In the genomic region with DNA sequence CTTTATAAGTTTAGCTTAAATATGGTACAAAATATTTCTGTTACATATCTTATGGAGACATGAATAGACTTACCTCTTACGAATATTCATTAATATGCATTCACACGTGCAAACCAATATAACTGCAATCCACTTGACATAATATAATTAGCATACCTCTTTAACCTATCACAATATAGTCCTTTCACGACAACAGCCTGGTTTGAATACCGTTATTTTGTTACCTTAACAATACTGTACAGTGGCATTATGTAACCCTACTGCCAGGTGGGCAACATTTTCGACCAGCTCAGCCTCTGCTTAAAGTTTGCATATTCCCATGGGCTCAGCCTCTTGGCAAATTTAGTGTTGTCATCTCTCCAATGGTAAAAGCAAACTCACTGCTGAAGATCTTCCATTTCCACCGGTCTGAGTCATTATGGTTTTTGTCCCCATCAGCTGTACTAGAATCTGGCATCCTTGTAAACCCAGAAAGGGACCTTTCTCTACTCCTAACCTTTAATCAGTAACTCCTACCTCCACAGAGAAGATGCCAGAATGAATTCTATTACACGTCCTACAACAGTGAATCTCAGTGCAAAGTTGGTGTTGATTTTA, we compare ENCODE assay signal across 8 cellular contexts. TPM values are rescaled to one million over a fixed set of nuclear protein-coding genes. Genes with fewer than 3 reads are reported as not detected.
DNase-seq lines count a peak whose midpoint lies in the region; ATAC-seq lines count a peak whose summit lies in the region.

No MANE protein-coding gene starts in this region.

- CTCF ChIA-PET in activated CD4-positive, alpha-beta memory T cell treated with anti-CD3 and anti-CD28 coated beads for 36 hours (lab: Charles Lee), result interaction anchor here (0.6 to 6.2 kb wide), 19 partner anchors 19 to 242 kb away, joined by 3 to 106 read pairs (median 6); no protein-coding TSS in a partner anchor

- peaks cover 4% of the 10 kb centered on the region; the same call in 1 of the 2 replicates for H3K36me3 ChIP-seq in ACC112 (ENCODE audit: insufficient read depth, low read length)
- H3K36me3 ChIP-seq in GM23248 (ENCODE audit: low read depth), result no peaks in the 10 kb centered on the region

- no peaks in the 10 kb centered on the region for H3K9me3 Mint-ChIP-seq in activated CD4-positive, alpha-beta memory T cell treated with anti-CD3 and anti-CD28 coated beads for 36 hours
- H3K9me3 Mint-ChIP-seq in immature natural killer cell, result no peaks in the 10 kb centered on the region

- peaks cover 2% of the 10 kb centered on the region for H3K36me3 Mint-ChIP-seq in activated CD4-positive, alpha-beta memory T cell treated with anti-CD3 and anti-CD28 coated beads for 36 hours
- H3K36me3 Mint-ChIP-seq in immature natural killer cell, result peaks cover 0 to 4% (median 3%) of the 10 kb centered on the region in 3 donors

- peak overlapping the region; percentile 41 for H3K4me2 ChIP-seq in GM23248 (ENCODE audit: unreplicated experiment)

- H3K4me3 Mint-ChIP-seq in activated CD4-positive, alpha-beta memory T cell treated with anti-CD3 and anti-CD28 coated beads for 36 hours, result peak overlapping the region; percentile 51
- H3K4me3 Mint-ChIP-seq in immature natural killer cell, result peak overlapping the region; percentile 75 to 96 (median 88)

- DNase-seq in GM23248, result peak; percentile 55
- DNase-seq in activated CD4-positive, alpha-beta memory T cell treated with anti-CD3 and anti-CD28 coated beads for 36 hours, result no peak
- no peak for DNase-seq in immature natural killer cell
- DNase-seq in NCI-H2196 (lab: John Stamatoyannopoulos, UW; ENCODE audit: unreplicated experiment), result no peak
- no peak for DNase-seq in putamen (ENCODE audit: low spot score)

- intact Hi-C loops in activated CD4-positive, alpha-beta memory T cell treated with anti-CD3 and anti-CD28 coated beads for 36 hours (cut with micrococcal nuclease), result loop anchor here (1.0 kb wide), 4 partner anchors 26 to 79 kb away; no protein-coding TSS in a partner anchor

- H3F3A ChIP-seq in GM23248 (ENCODE audit: insufficient read depth), result peaks cover 16% of the 10 kb centered on the region

- peaks cover 11% of the 10 kb centered on the region for H3K4me1 ChIP-seq in ACC112 (ENCODE audit: control insufficient read depth, insufficient read depth, low read length, unreplicated experiment)
- H3K4me1 ChIP-seq in GM23248 (ENCODE audit: insufficient read depth), result peaks cover 10% of the 10 kb centered on the region

- peak overlapping the region; percentile 2; the same call in 1 of the 2 replicates for H3K9ac ChIP-seq in GM23248

- in situ Hi-C loops in GM23248 (cut with MboI), result loop anchor here (5.0 to 10.0 kb wide), 2 partner anchors 81 to 239 kb away; no protein-coding TSS in a partner anchor

- no peak overlapping the region for H2AFZ ChIP-seq in ACC112 (ENCODE audit: low read length, unreplicated experiment)
- H2AFZ ChIP-seq in GM23248, result no peak overlapping the region

- H3K27me3 ChIP-seq in ACC112 (ENCODE audit: insufficient read depth, low read length), result no peaks in the 10 kb centered on the region
- no peaks in the 10 kb centered on the region for H3K27me3 ChIP-seq in GM23248 (replicated peaks; ENCODE audit: insufficient read depth)

- no peak for ATAC-seq in GM21619 (IDR thresholded peaks at IDR 0.05; ENCODE audit: unreplicated experiment)
- ATAC-seq in GM21737 (IDR thresholded peaks at IDR 0.05; ENCODE audit: unreplicated experiment), result no peak

- peaks cover 15% of the 10 kb centered on the region for H3K4me1 Mint-ChIP-seq in activated CD4-positive, alpha-beta memory T cell treated with anti-CD3 and anti-CD28 coated beads for 36 hours (ENCODE audit: low read depth)
- peaks cover 26 to 41% of the 10 kb centered on the region in 2 donors for H3K4me1 Mint-ChIP-seq in immature natural killer cell

- H3K27me3 Mint-ChIP-seq in activated CD4-positive, alpha-beta memory T cell treated with anti-CD3 and anti-CD28 coated beads for 36 hours, result no peaks in the 10 kb centered on the region
- H3K27me3 Mint-ChIP-seq in immature natural killer cell (ENCODE audit: low read depth in 3 of 3), result peaks cover 0 to 2% (median 0%) of the 10 kb centered on the region in 3 donors

- H3K4me3 ChIP-seq in ACC112 (ENCODE audit: low read depth, low read length), result peak overlapping the region; percentile 54
- peak overlapping the region; percentile 41 for H3K4me3 ChIP-seq in GM23248

- POLR2A ChIA-PET in activated CD4-positive, alpha-beta memory T cell treated with anti-CD3 and anti-CD28 coated beads for 36 hours (lab: Charles Lee), result interaction anchor here (1.0 to 1.2 kb wide), 2 partner anchors 43 to 52 kb away, joined by 3 to 4 read pairs; no protein-coding TSS in a partner anchor

- H3K9me3 ChIP-seq in GM23248 (ENCODE audit: low read depth), result no peaks in the 10 kb centered on the region

- 45 to 57% methylated on average over 7 of the region's 7 CpGs for WGBS in GM23248 (ENCODE audit: low coverage in 1 of 2, low lambda C conversion rate in 2 of 2, missing lambda C conversion rate in 2 of 2), 2 experiments

- H3K9me2 ChIP-seq in GM23248 (ENCODE audit: insufficient read depth), result no peaks in the 10 kb centered on the region

- peak overlapping the region; percentile 39 for H3K27ac ChIP-seq in ACC112 (ENCODE audit: low read depth, low read length)
- H3K27ac ChIP-seq in GM23248, result peak overlapping the region; percentile 35

- no peaks in the 10 kb centered on the region for H3K79me2 ChIP-seq in ACC112 (ENCODE audit: control insufficient read depth, insufficient read depth, low read length, unreplicated experiment)
- peaks cover 31% of the 10 kb centered on the region for H3K79me2 ChIP-seq in GM23248 (ENCODE audit: insufficient read depth)

- H4K20me1 ChIP-seq in GM23248 (ENCODE audit: insufficient read depth), result 0 out of 2 replicates have a peak, but pooled peaks cover 4% of the 10 kb centered on the region

- peak overlapping the region; percentile 33 for H3K27ac Mint-ChIP-seq in activated CD4-positive, alpha-beta memory T cell treated with anti-CD3 and anti-CD28 coated beads for 36 hours
- peak overlapping the region in 5 of 6 donors; percentile 42 to 94 (median 85) for H3K27ac Mint-ChIP-seq in immature natural killer cell

RNA-seq across cellular contexts. Expression of a gene that starts 46.0 kb away (rescaled TPM):
- total RNA-seq in GM23248 (2014; rRNA removed; shearing (Covaris generic)), result 17.2 and 18.1 TPM in 2 replicates
- polyA plus RNA-seq in GM23248 (2016; fragmentation: Nextera tagmentation; extraction: Ambion mirVana), result 12.4 and 13.1 TPM in 2 replicates
- total RNA-seq in activated CD4-positive, alpha-beta memory T cell treated with anti-CD3 and anti-CD28 coated beads for 36 hours, result 1 to 10 TPM; 5.7 to 7.2 TPM
- 10 to 100 TPM in 2 of 3 donors, 1 to 10 TPM in 1; 9.7 to 25.8 (median 16.0) TPM for polyA plus RNA-seq in immature natural killer cell
